Comparison of ENCODE assay signal across 19 cellular contexts in the genomic region with DNA sequence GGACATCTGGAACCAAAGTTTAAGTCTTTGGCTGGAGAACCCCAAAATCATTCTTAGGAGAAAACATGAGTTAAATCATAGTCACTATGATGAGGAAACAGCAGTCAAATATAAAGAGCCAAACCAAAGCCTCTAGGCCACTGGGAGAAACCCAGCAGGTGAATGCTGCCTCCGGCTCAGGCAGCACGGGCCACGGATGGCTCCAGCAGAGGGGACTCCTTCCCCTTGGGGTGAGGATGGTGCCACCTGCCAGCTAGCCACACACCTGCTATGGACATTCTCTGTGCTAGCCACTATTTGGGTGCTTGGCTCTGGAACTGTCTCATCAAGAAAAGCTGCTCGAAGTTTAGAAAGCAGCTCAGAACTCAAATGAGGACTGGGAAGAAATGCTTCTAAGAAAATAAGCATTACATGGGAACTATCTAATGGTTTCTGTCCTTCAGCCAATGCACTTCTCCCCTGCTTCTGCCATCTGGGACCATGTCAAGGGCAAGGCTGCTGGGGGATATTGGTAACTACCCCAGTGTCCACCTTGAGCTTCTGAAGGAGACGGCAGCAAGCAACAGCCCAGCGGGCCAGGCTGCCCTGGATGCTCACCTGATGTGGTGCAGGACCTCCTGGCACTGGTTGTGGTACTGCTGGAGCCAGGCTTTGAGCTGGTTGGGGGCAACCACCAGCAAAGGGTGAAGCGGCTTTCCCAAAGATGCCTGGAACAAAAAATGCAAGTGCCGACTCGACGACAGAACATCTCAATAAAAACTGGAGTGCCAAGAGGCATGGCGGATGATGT.
"Had no signal": no experiment of that assay in that cellular context is flagged by ENCODE, and none has a peak within 500 bp of the region (broad histone marks: within the 10 kb centered on the region; RNA-seq: fewer than 3 reads in every experiment).

No MANE protein-coding gene starts in this region.

- FAIRE-seq: colon, small intestine had no signal

- H3K4me3 Mint-ChIP-seq: dendritic cell treated with granulocyte-macrophage colony-stimulating factor and Interleukin-4, amounts not matched to agents 40 ng/mL and 50 ng/mL, for 4 days; effector memory CD8-positive, alpha-beta T cell; immature natural killer cell; naive thymus-derived CD8-positive, alpha-beta T cell had no signal

- H3K9me3 Mint-ChIP-seq: dendritic cell treated with granulocyte-macrophage colony-stimulating factor and Interleukin-4, amounts not matched to agents 40 ng/mL and 50 ng/mL, for 4 days; effector memory CD8-positive, alpha-beta T cell; immature natural killer cell; naive thymus-derived CD8-positive, alpha-beta T cell had no signal

- H3K4me1 Mint-ChIP-seq: immature natural killer cell had no signal

- DNase-seq: effector memory CD8-positive, alpha-beta T cell; esophagus squamous epithelium; foreskin fibroblast; immature natural killer cell; left colon; mammary epithelial cell; mucosa of descending colon; naive thymus-derived CD8-positive, alpha-beta T cell; posterior cingulate gyrus; small intestine; stimulated activated CD4-positive, alpha-beta T cell treated with anti-CD3 and anti-CD28 coated beads, Interleukin-12 subunit alpha, Interleukin-12 subunit beta, amount 100 ng/mL, for 4 hours; stimulated activated naive CD8-positive, alpha-beta T cell treated with anti-CD3 and anti-CD28 coated beads, Interleukin-15, Interleukin-2, amounts not matched to agents 100 U/mL and 50 U/mL, for 24 hours; uterus had no signal

- H3K9me3 ChIP-seq: esophagus squamous epithelium, mucosa of descending colon, neutrophil, right atrium auricular region, tibial artery, upper lobe of left lung, uterus had no signal

- H3K27me3 Mint-ChIP-seq: dendritic cell treated with granulocyte-macrophage colony-stimulating factor and Interleukin-4, amounts not matched to agents 40 ng/mL and 50 ng/mL, for 4 days; effector memory CD8-positive, alpha-beta T cell; naive thymus-derived CD8-positive, alpha-beta T cell had no signal

- H3K4me1 ChIP-seq: tibial artery, upper lobe of left lung, uterus had no signal

- H3K27ac ChIP-seq: esophagus squamous epithelium, neutrophil, right atrium auricular region, tibial artery, upper lobe of left lung, uterus had no signal

- H3K36me3 ChIP-seq: uterus had no signal

- H3K27me3 ChIP-seq: esophagus squamous epithelium, neutrophil, right atrium auricular region, tibial artery, upper lobe of left lung, uterus had no signal

- H3K27ac Mint-ChIP-seq: dendritic cell treated with granulocyte-macrophage colony-stimulating factor and Interleukin-4, amounts not matched to agents 40 ng/mL and 50 ng/mL, for 4 days; immature natural killer cell had no signal

- ATAC-seq: effector memory CD8-positive, alpha-beta T cell; left colon; mucosa of descending colon; naive thymus-derived CD8-positive, alpha-beta T cell; stimulated activated naive CD8-positive, alpha-beta T cell treated with anti-CD3 and anti-CD28 coated beads, Interleukin-15, Interleukin-2, amounts not matched to agents 100 U/mL and 50 U/mL, for 24 hours had no signal

- H3K4me3 ChIP-seq: esophagus squamous epithelium, mucosa of descending colon, right atrium auricular region, tibial artery, upper lobe of left lung, uterus had no signal
